In genomic region chr9:128004011-128004604, GRCh38 we compare ENCODE assay signal across 2 cellular contexts.
A peak's percentile ranks its signal among the peaks of the same experiment; 100 is the strongest.
TF ChIP-seq lines count a peak whose summit lies in the region.

No MANE protein-coding gene starts in this region.

TF ChIP-seq in IMR-90, 13 proteins besides CTCF, POLR2A, EP300 and RAD21 (continued from another document):
- TF ChIP-seq, protein P1, sequence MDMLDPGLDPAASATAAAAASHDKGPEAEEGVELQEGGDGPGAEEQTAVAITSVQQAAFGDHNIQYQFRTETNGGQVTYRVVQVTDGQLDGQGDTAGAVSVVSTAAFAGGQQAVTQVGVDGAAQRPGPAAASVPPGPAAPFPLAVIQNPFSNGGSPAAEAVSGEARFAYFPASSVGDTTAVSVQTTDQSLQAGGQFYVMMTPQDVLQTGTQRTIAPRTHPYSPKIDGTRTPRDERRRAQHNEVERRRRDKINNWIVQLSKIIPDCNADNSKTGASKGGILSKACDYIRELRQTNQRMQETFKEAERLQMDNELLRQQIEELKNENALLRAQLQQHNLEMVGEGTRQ (IDR thresholded peaks at IDR 0.05; ENCODE audit: low read depth, low read length) = peak; percentile 60; the same call in 1 of the 2 replicates

TF ChIP-seq in WTC11, 78 proteins besides CTCF, POLR2A, EP300 and RAD21 (continued from another document):
- TF ChIP-seq PRDM15 (CRISPR knock-in tag; IDR thresholded peaks at IDR 0.05) = no peak
- no peak for TF ChIP-seq ERG (CRISPR knock-in tag; IDR thresholded peaks at IDR 0.05)
- TF ChIP-seq, protein P1 (CRISPR knock-in tag; IDR thresholded peaks at IDR 0.05) = peak; percentile 51
- no peak for TF ChIP-seq JUN (CRISPR knock-in tag; IDR thresholded peaks at IDR 0.05)
